24 cellular contexts compared by ENCODE assay signal in genomic region chr1:223089250-223089649, GRCh38. TPM values are rescaled to one million over a fixed set of nuclear protein-coding genes. Genes with fewer than 3 reads are reported as not detected.
"Had no signal": no experiment of that assay in that cellular context is flagged by ENCODE, and none has a peak within 500 bp of the region (broad histone marks: within the 10 kb centered on the region; RNA-seq: fewer than 3 reads in every experiment).

No MANE protein-coding gene starts in this region.

- H3K9me3 ChIP-seq: gastroesophageal sphincter, neutrophil, psoas muscle, right atrium auricular region, testis, vagina had no signal

- H3K36me3 Mint-ChIP-seq: natural killer cell, type B pancreatic cell had no signal

- DNase-seq: activated CD4-positive, alpha-beta T cell treated with anti-CD3 and anti-CD28 coated beads, Interleukin-2, amount 50 U/mL, for 1 hour; activated CD8-positive, alpha-beta T cell treated with anti-CD3 and anti-CD28 coated beads for 36 hours; activated gamma-delta T cell treated with Interleukin-2 at 50 U/mL for 16 hours; activated naive CD4-positive, alpha-beta T cell treated with anti-CD3 and anti-CD28 coated beads, Interleukin-2, amount 50 U/mL, for 16 hours; activated T-cell treated with anti-CD3 and anti-CD28 coated beads, Interleukin-2, amount 50 U/mL, for 4 hours; cortex of kidney; effector memory CD8-positive, alpha-beta T cell; head of caudate nucleus; kidney; left colon; natural killer cell; psoas muscle; stimulated activated CD4-positive, alpha-beta T cell treated with anti-CD3 and anti-CD28 coated beads, Interleukin-2, amount 100 ng/mL, for 48 hours; stimulated activated naive CD4-positive, alpha-beta T cell treated with Interleukin-2 at 50 U/mL for 16 hours; T-helper 9 cell; testis had no signal

- H3K4me1 ChIP-seq: psoas muscle had no signal

- H3K4me1 Mint-ChIP-seq: activated T-helper 17 cell treated with anti-CD3 and anti-CD28 coated beads, Interleukin-2, amount 50 U/mL, for 72 hours; natural killer cell had no signal

- H3K36me3 ChIP-seq: gastroesophageal sphincter, neutrophil, right atrium auricular region, vagina had no signal

- H3K27ac ChIP-seq: neutrophil, psoas muscle, right atrium auricular region, testis, vagina had no signal

- H3K4me3 Mint-ChIP-seq: activated CD8-positive, alpha-beta T cell treated with anti-CD3 and anti-CD28 coated beads for 36 hours; activated T-cell treated with anti-CD3 and anti-CD28 coated beads, Interleukin-2, amount 50 U/mL, for 4 hours; activated T-helper 17 cell treated with anti-CD3 and anti-CD28 coated beads, Interleukin-2, amount 50 U/mL, for 72 hours; effector memory CD8-positive, alpha-beta T cell; natural killer cell; T-helper 1 cell treated with Interleukin-12 subunit alpha and Interleukin-12 subunit beta and Interleukin-4 antibody, amounts not matched to agents 30 μg/mL and 1 μg/mL, for 36 hours; type B pancreatic cell had no signal

- H3K27ac Mint-ChIP-seq: activated CD8-positive, alpha-beta T cell treated with anti-CD3 and anti-CD28 coated beads for 36 hours; natural killer cell; T-helper 1 cell treated with Interleukin-12 subunit alpha and Interleukin-12 subunit beta and Interleukin-4 antibody, amounts not matched to agents 30 μg/mL and 1 μg/mL, for 36 hours; type B pancreatic cell had no signal

- H3K9me3 Mint-ChIP-seq: activated CD8-positive, alpha-beta T cell treated with anti-CD3 and anti-CD28 coated beads for 36 hours; activated T-cell treated with anti-CD3 and anti-CD28 coated beads, Interleukin-2, amount 50 U/mL, for 4 hours; activated T-helper 17 cell treated with anti-CD3 and anti-CD28 coated beads, Interleukin-2, amount 50 U/mL, for 72 hours; effector memory CD8-positive, alpha-beta T cell; natural killer cell; T-helper 1 cell treated with Interleukin-12 subunit alpha and Interleukin-12 subunit beta and Interleukin-4 antibody, amounts not matched to agents 30 μg/mL and 1 μg/mL, for 36 hours; type B pancreatic cell had no signal

- H3K27me3 Mint-ChIP-seq: activated CD8-positive, alpha-beta T cell treated with anti-CD3 and anti-CD28 coated beads for 36 hours; activated T-helper 17 cell treated with anti-CD3 and anti-CD28 coated beads, Interleukin-2, amount 50 U/mL, for 72 hours had no signal

- H3K27me3 ChIP-seq: gastroesophageal sphincter, neutrophil, right atrium auricular region, testis, vagina had no signal

- H3K4me3 ChIP-seq: gastroesophageal sphincter, psoas muscle, right atrium auricular region, testis, vagina had no signal

RNA-seq across cellular contexts. Expression of gene TLR5, which starts 53.8 kb away (rescaled TPM):
- total RNA-seq: osteocyte had no signal
